29 cellular contexts compared by ENCODE assay signal in the genomic region with DNA sequence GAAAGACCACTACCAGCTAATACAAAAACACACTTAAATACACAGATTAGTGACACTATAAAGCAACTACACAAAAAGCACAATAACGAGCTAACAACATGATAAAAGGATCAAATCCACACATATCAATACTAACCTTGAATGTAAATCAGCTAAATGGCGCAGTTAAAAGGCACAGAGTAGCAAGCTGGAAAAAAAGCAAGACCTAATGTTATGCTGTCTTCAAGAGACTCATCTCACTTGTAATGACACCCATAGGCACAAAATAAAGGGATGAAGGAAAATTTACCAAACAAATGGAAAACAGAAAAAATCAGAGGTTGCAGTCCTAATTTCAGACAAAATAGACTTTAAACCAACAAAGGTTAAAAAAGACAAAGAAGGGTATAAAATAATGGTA.
"Had no signal": no experiment of that assay in that cellular context is flagged by ENCODE, and none has a peak within 500 bp of the region (broad histone marks: within the 10 kb centered on the region; RNA-seq: fewer than 3 reads in every experiment).

No MANE protein-coding gene starts in this region.

- H3K4me3 Mint-ChIP-seq: stimulated activated effector memory CD8-positive, alpha-beta T cell treated with anti-CD3 and anti-CD28 coated beads, Interleukin-12 subunit alpha, Interleukin-12 subunit beta, amount 100 ng/mL, for 72 hours; stimulated activated memory B cell treated with anti-CD40 and anti-IgM and Interleukin-4, amounts not matched to agents 10 μg/mL and 1 μg/mL and 100 μg/mL, for 72 hours; stimulated activated naive B cell treated with anti-CD40 and anti-IgM and Interleukin-4, amounts not matched to agents 10 μg/mL and 1 μg/mL and 100 μg/mL, for 72 hours; stimulated activated naive CD8-positive, alpha-beta T cell treated with anti-CD3 and anti-CD28 coated beads, Interleukin-15, amount 100 ng/mL, for 72 hours; stimulated activated naive CD8-positive, alpha-beta T cell treated with anti-CD3 and anti-CD28 coated beads, Interleukin-15, Interleukin-2, amounts not matched to agents 100 ng/mL and 50 ng/mL, for 24 hours; type B pancreatic cell had no signal

- ATAC-seq: stimulated activated effector memory CD8-positive, alpha-beta T cell treated with anti-CD3 and anti-CD28 coated beads, Interleukin-12 subunit alpha, Interleukin-12 subunit beta, amount 100 ng/mL, for 72 hours; stimulated activated memory B cell treated with anti-CD40 and anti-IgM and Interleukin-4, amounts not matched to agents 10 μg/mL and 1 μg/mL and 100 μg/mL, for 72 hours; stimulated activated naive B cell treated with anti-CD40 and anti-IgM and Interleukin-4, amounts not matched to agents 10 μg/mL and 1 μg/mL and 100 μg/mL, for 72 hours; stimulated activated naive CD8-positive, alpha-beta T cell treated with anti-CD3 and anti-CD28 coated beads, Interleukin-15, amount 100 ng/mL, for 72 hours; stimulated activated naive CD8-positive, alpha-beta T cell treated with anti-CD3 and anti-CD28 coated beads, Interleukin-15, Interleukin-2, amounts not matched to agents 100 U/mL and 50 U/mL, for 24 hours; upper lobe of right lung had no signal

- H3K4me3 ChIP-seq: stomach, suprapubic skin, testis, thoracic aorta, thyroid gland, tibial artery, tibial nerve, transverse colon, upper lobe of left lung, upper lobe of right lung, uterus, vagina had no signal

- H3K36me3 Mint-ChIP-seq: stimulated activated effector memory CD8-positive, alpha-beta T cell treated with anti-CD3 and anti-CD28 coated beads, Interleukin-12 subunit alpha, Interleukin-12 subunit beta, amount 100 ng/mL, for 72 hours; stimulated activated memory B cell treated with anti-CD40 and anti-IgM and Interleukin-4, amounts not matched to agents 10 μg/mL and 1 μg/mL and 100 μg/mL, for 72 hours; stimulated activated naive B cell treated with anti-CD40 and anti-IgM and Interleukin-4, amounts not matched to agents 10 μg/mL and 1 μg/mL and 100 μg/mL, for 72 hours; type B pancreatic cell had no signal

- H3K9me3 Mint-ChIP-seq: type B pancreatic cell had no signal

- H3K27me3 ChIP-seq: stomach, suprapubic skin, testis, thyroid gland, tibial artery, tibial nerve, transverse colon, upper lobe of left lung, upper lobe of right lung, uterus, vagina had no signal

- DNase-seq: stimulated activated CD4-positive, alpha-beta T cell treated with anti-CD3 and anti-CD28 coated beads, Interleukin-2, amount 100 ng/mL, for 48 hours; stimulated activated CD4-positive, alpha-beta T cell treated with anti-CD3 and anti-CD28 coated beads, Interleukin-4, amount 100 ng/mL, for 1 hour; stimulated activated CD4-positive, alpha-beta T cell treated with anti-CD3 and anti-CD28 coated beads, Interleukin-4, amount 100 ng/mL, for 24 hours; stimulated activated CD4-positive, alpha-beta T cell treated with anti-CD3 and anti-CD28 coated beads, Interleukin-4, amount 100 ng/mL, for 4 hours; stimulated activated CD8-positive, alpha-beta memory T cell treated with anti-CD3 and anti-CD28 coated beads, Interleukin-4, amount 100 ng/mL, for 48 hours; stimulated activated naive B cell treated with anti-CD40 and anti-IgM and Interleukin-4, amounts not matched to agents 10 μg/mL and 1 μg/mL and 100 μg/mL, for 72 hours; stimulated activated naive CD4-positive, alpha-beta T cell; stimulated activated naive CD4-positive, alpha-beta T cell treated with Interleukin-2 at 50 U/mL for 16 hours; stimulated activated naive CD8-positive, alpha-beta T cell treated with anti-CD3 and anti-CD28 coated beads, Interleukin-15, amount 100 ng/mL, for 72 hours; stimulated activated naive CD8-positive, alpha-beta T cell treated with anti-CD3 and anti-CD28 coated beads, Interleukin-15, Interleukin-2, amounts not matched to agents 100 U/mL and 50 U/mL, for 24 hours; stomach; substantia nigra; testis; thyroid gland; tibial artery; transverse colon; trophoblast cell; upper lobe of left lung; upper lobe of right lung; uterus had no signal

- FAIRE-seq: urothelium cell line had no signal

- H3K27me3 Mint-ChIP-seq: stimulated activated memory B cell treated with anti-CD40 and anti-IgM and Interleukin-4, amounts not matched to agents 10 μg/mL and 1 μg/mL and 100 μg/mL, for 72 hours; stimulated activated naive B cell treated with anti-CD40 and anti-IgM and Interleukin-4, amounts not matched to agents 10 μg/mL and 1 μg/mL and 100 μg/mL, for 72 hours; stimulated activated naive CD8-positive, alpha-beta T cell treated with anti-CD3 and anti-CD28 coated beads, Interleukin-15, amount 100 ng/mL, for 72 hours; type B pancreatic cell had no signal

- H3K27ac ChIP-seq: stomach, suprapubic skin, testis, thoracic aorta, thyroid gland, tibial artery, tibial nerve, transverse colon, upper lobe of left lung, upper lobe of right lung, uterus, vagina had no signal

- H3K9me3 ChIP-seq: testis, thoracic aorta, thyroid gland, upper lobe of right lung, uterus had no signal

- H3K4me1 ChIP-seq: stomach, suprapubic skin, testis, thyroid gland, tibial artery, tibial nerve, transverse colon, upper lobe of left lung, upper lobe of right lung, uterus, vagina had no signal

- H3K4me1 Mint-ChIP-seq: stimulated activated effector memory CD8-positive, alpha-beta T cell treated with anti-CD3 and anti-CD28 coated beads, Interleukin-12 subunit alpha, Interleukin-12 subunit beta, amount 100 ng/mL, for 72 hours; stimulated activated memory B cell treated with anti-CD40 and anti-IgM and Interleukin-4, amounts not matched to agents 10 μg/mL and 1 μg/mL and 100 μg/mL, for 72 hours; stimulated activated naive B cell treated with anti-CD40 and anti-IgM and Interleukin-4, amounts not matched to agents 10 μg/mL and 1 μg/mL and 100 μg/mL, for 72 hours; stimulated activated naive CD8-positive, alpha-beta T cell treated with anti-CD3 and anti-CD28 coated beads, Interleukin-15, amount 100 ng/mL, for 72 hours had no signal

- H3K27ac Mint-ChIP-seq: stimulated activated effector memory CD8-positive, alpha-beta T cell treated with anti-CD3 and anti-CD28 coated beads, Interleukin-12 subunit alpha, Interleukin-12 subunit beta, amount 100 ng/mL, for 72 hours; stimulated activated memory B cell treated with anti-CD40 and anti-IgM and Interleukin-4, amounts not matched to agents 10 μg/mL and 1 μg/mL and 100 μg/mL, for 72 hours; stimulated activated naive B cell treated with anti-CD40 and anti-IgM and Interleukin-4, amounts not matched to agents 10 μg/mL and 1 μg/mL and 100 μg/mL, for 72 hours; stimulated activated naive CD8-positive, alpha-beta T cell treated with anti-CD3 and anti-CD28 coated beads, Interleukin-15, amount 100 ng/mL, for 72 hours; stimulated activated naive CD8-positive, alpha-beta T cell treated with anti-CD3 and anti-CD28 coated beads, Interleukin-15, Interleukin-2, amounts not matched to agents 100 ng/mL and 50 ng/mL, for 24 hours; type B pancreatic cell had no signal

- H3K36me3 ChIP-seq: stomach, suprapubic skin, thoracic aorta, thyroid gland, tibial artery, tibial nerve, transverse colon, upper lobe of left lung, upper lobe of right lung, uterus, vagina had no signal
